Comparison of ENCODE assay signal across 8 cellular contexts in the genomic region with DNA sequence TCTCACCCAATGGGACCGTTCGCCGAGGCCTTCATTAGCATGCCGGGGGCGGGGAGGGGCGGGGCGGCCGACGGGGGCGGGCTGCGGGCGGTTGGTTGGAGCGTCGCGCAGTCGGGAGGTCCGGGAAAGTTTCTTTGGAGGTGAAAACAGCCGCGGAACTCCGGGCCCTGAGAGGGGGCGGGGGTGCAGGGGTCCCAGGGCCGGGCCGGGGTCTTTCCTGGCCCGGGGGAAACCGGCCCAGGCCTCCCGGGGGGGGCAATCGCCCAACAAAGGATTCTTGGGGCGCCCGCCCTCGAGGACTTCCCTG. TPM values are rescaled to one million over a fixed set of nuclear protein-coding genes. Genes with fewer than 3 reads are reported as not detected.
DNase-seq lines count a peak whose midpoint lies in the region; TF ChIP-seq lines count a peak whose summit lies in the region.

A gene (plus strand): TSS at position 90 of the 307 bp plus-strand sequence. CDS start 366 bp downstream, outside the sequence.

- H2BK15ac ChIP-seq in mesendoderm (replicated peaks; ENCODE audit: low read depth): no peak within 1 kb of the TSS

- peaks cover 6% of the 10 kb centered on the region for H3K36me3 Mint-ChIP-seq in IgD-negative memory B cell

- H3K27ac ChIP-seq in A673 (ENCODE audit: low read depth, low read length, poor library complexity, severe bottlenecking) (peak within 1 kb of the TSS; percentile 84), mesendoderm (ENCODE audit: low read depth, low read length) (peak within 1 kb of the TSS; percentile 22)

- peak within 1 kb of the TSS; percentile 71 for H3K4ac ChIP-seq in mesendoderm (ENCODE audit: low read depth, low read length)

- no peaks in the 10 kb centered on the region for H3K27me3 Mint-ChIP-seq in IgD-negative memory B cell

- H2AK5ac ChIP-seq in mesendoderm (ENCODE audit: low read length): no peak within 1 kb of the TSS

- H3K27ac Mint-ChIP-seq in IgD-negative memory B cell: peak within 1 kb of the TSS; percentile 35 to 92 (median 78)

- peak within 1 kb of the TSS; percentile 86 for H3K18ac ChIP-seq in mesendoderm (ENCODE audit: low read length)

- H2BK120ac ChIP-seq in mesendoderm (ENCODE audit: low read depth, low read length): peak within 1 kb of the TSS; percentile 56

- no peak for TF ChIP-seq CTCF in A673 (conservative IDR thresholded peaks at IDR 0.05; ENCODE audit: low read depth, low read length)
- TF ChIP-seq CTCF in choroid plexus epithelial cell (conservative IDR thresholded peaks at IDR 0.05; ENCODE audit: low read depth, low read length): no peak

- no peak for DNase-seq in A673 (ENCODE audit: low spot score)
- no peak for DNase-seq in choroid plexus epithelial cell (ENCODE audit: low read depth)
- DNase-seq in mesendoderm: no peak
- DNase-seq in ureter (ENCODE audit: low spot score): no peak
- no peak for DNase-seq in DMS153 (lab: John Stamatoyannopoulos, UW)
- DNase-seq in NOMO-1 treated with DMSO at 0.1 percent for 48 hours (lab: John Stamatoyannopoulos, UW; ENCODE audit: unreplicated experiment): no peak
- no peak for DNase-seq in AG20443 (ENCODE audit: low spot score)

- POLR2A ChIA-PET in A673 (lab: Charles Lee; ENCODE audit: low non-redundant PET): no interaction called here

- no peak within 1 kb of the TSS for H4K5ac ChIP-seq in mesendoderm (ENCODE audit: low read length)

- H3K4me3 Mint-ChIP-seq in IgD-negative memory B cell: peak within 1 kb of the TSS; percentile 84 to 92 (median 88)

- intact Hi-C loops in A673 (cut with micrococcal nuclease; ENCODE audit: unreplicated experiment): no loop called here

- H3K56ac ChIP-seq in mesendoderm (ENCODE audit: low read length): peak within 1 kb of the TSS; percentile 84

- H3K9ac ChIP-seq in mesendoderm (ENCODE audit: low read length): peak within 1 kb of the TSS; percentile 81

- no peaks in the 10 kb centered on the region for H3K9me3 ChIP-seq in A673 (ENCODE audit: low read depth, low read length, poor library complexity, severe bottlenecking)

- H3K79me1 ChIP-seq in mesendoderm (ENCODE audit: low read length): no peaks in the 10 kb centered on the region

- no peaks in the 10 kb centered on the region for H3K79me2 ChIP-seq in mesendoderm (ENCODE audit: control insufficient read depth, insufficient read depth, low read length)

- no CpG with 5 or more reads among the region's 30 CpGs for WGBS in mesendoderm (ENCODE audit: extremely low coverage, insufficient coverage, low lambda C conversion rate)

- H3K4me2 ChIP-seq in mesendoderm (ENCODE audit: low read length): peak within 1 kb of the TSS; percentile 66

- H3K27me3 ChIP-seq in A673 (replicated peaks; ENCODE audit: insufficient read depth, low read depth, low read length, poor library complexity): no peaks in the 10 kb centered on the region
- H3K27me3 ChIP-seq in mesendoderm (ENCODE audit: insufficient read depth, low read length, poor library complexity): no peaks in the 10 kb centered on the region

- H3K4me3 ChIP-seq in A673 (ENCODE audit: low read depth, low read length, poor library complexity, severe bottlenecking) (peak within 1 kb of the TSS; percentile 86), choroid plexus epithelial cell (ENCODE audit: low read depth, low read length) (peak within 1 kb of the TSS; percentile 79), mesendoderm (ENCODE audit: low read length) (peak within 1 kb of the TSS; percentile 66)

- H4K8ac ChIP-seq in mesendoderm (ENCODE audit: low read depth, low read length): no peak within 1 kb of the TSS

- peaks cover 5 to 10% (median 8%) of the 10 kb centered on the region in 3 donors for H3K4me1 Mint-ChIP-seq in IgD-negative memory B cell

- H3K36me3 ChIP-seq in A673 (ENCODE audit: insufficient read depth, low read length, poor library complexity, severe bottlenecking): peaks cover 15% of the 10 kb centered on the region
- H3K36me3 ChIP-seq in mesendoderm (ENCODE audit: control insufficient read depth, insufficient read depth, low read length): no peaks in the 10 kb centered on the region

- CTCF ChIA-PET in A673 (lab: Charles Lee): no interaction called here

- BruUV-seq in A673 (replicated peaks; lab: Mats Ljungman, UMichigan): no TSS peak

- H3K9me3 Mint-ChIP-seq in IgD-negative memory B cell: no peaks in the 10 kb centered on the region

- no peak within 1 kb of the TSS for H2BK5ac ChIP-seq in mesendoderm (ENCODE audit: low read length)

- peaks cover 16% of the 10 kb centered on the region for H3K4me1 ChIP-seq in A673 (ENCODE audit: insufficient read depth, low read length, poor library complexity, severe bottlenecking)
- H3K4me1 ChIP-seq in mesendoderm (ENCODE audit: control insufficient read depth, low read depth, low read length): peaks cover 6% of the 10 kb centered on the region

- no peak within 1 kb of the TSS for H3K23ac ChIP-seq in mesendoderm (ENCODE audit: low read length)

RNA-seq across cellular contexts. Expression of the gene that starts here (rescaled TPM):
- 53.9 and 71.5 TPM in 2 replicates for total RNA-seq in A673 (2021)
- polyA plus RNA-seq in IgD-negative memory B cell: 49.3 TPM
- 41.2 TPM for polyA plus RNA-seq in mesendoderm (2013, experiment 1 of 2)
- 42.0 TPM for polyA plus RNA-seq in mesendoderm (2013, experiment 2 of 2)
- total RNA-seq in ureter: 66.5 TPM
